In the genomic region with DNA sequence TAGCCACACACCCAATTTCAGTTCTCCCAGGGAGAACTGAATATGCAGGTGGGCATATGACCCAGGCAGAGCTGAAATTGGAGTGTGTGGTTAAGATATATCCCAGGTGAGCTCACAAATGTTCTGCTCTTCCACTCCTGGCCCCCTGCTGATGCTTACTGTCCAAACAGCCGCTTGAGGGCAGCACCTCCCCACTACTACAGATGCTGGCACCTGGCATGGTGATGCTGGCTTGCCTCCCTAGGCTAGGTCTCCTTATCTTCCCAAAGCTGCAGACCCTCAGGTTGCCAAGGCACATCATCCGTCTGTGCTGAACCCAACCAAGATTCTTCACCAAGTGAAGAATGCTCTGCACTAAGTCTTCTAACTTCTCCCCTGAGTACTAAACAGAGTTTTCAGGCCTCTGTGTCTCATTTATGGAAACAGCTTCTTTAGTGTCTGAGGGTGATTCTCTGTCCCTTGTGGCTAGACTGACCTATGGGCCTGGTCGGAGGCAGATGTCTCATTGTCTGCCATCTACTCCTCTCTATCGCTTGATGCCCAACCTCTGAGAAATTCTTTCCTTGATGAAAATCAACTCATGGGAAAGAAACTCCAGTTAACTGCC, we compare ENCODE assay signal across 8 cellular contexts. TPM values are rescaled to one million over a fixed set of nuclear protein-coding genes. Genes with fewer than 3 reads are reported as not detected.
DNase-seq lines count a peak whose midpoint lies in the region; ATAC-seq, FAIRE-seq and TF ChIP-seq lines count a peak whose summit lies in the region.

No MANE protein-coding gene starts in this region.

- H3K79me2 ChIP-seq in astrocyte (ENCODE audit: insufficient read depth, low read length) (no peaks in the 10 kb centered on the region), hepatocyte (no peaks in the 10 kb centered on the region)

- H3K27me3 ChIP-seq in astrocyte (ENCODE audit: insufficient read depth, low read length) (no peaks in the 10 kb centered on the region), hepatocyte (no peaks in the 10 kb centered on the region), small intestine (ENCODE audit: control insufficient read depth in 2 of 2, insufficient read depth in 2 of 2, low read length in 2 of 2) (no peaks in the 10 kb centered on the region)

- no peaks in the 10 kb centered on the region for H3K36me3 Mint-ChIP-seq in astrocyte (ENCODE audit: low read depth, unreplicated experiment)

- TF ChIP-seq CTCF in astrocyte (IDR thresholded peaks at IDR 0.05; ENCODE audit: insufficient read depth, low read depth, low read length) (peak; percentile 72), hepatocyte (IDR thresholded peaks at IDR 0.05; ENCODE audit: poor library complexity) (peak; percentile 87)

- peaks cover 9% of the 10 kb centered on the region for H3K4me1 Mint-ChIP-seq in astrocyte (ENCODE audit: low read depth, unreplicated experiment)

- H3K27ac ChIP-seq in astrocyte (ENCODE audit: low read depth, low read length) (no peak overlapping the region), hepatocyte (no peak overlapping the region), small intestine (ENCODE audit: low read depth in 1 of 2, low read length in 1 of 2) (no peak overlapping the region)

- H2AFZ ChIP-seq in astrocyte (ENCODE audit: low read depth, low read length) = no peak overlapping the region
- no peak overlapping the region for H2AFZ ChIP-seq in hepatocyte

- H3K27ac Mint-ChIP-seq in astrocyte (ENCODE audit: unreplicated experiment) = no peak overlapping the region

- no peaks in the 10 kb centered on the region for H3K9me3 ChIP-seq in astrocyte (ENCODE audit: insufficient read depth, low read depth, low read length)
- H3K9me3 ChIP-seq in hepatocyte (ENCODE audit: low read depth) = no peaks in the 10 kb centered on the region
- H3K9me3 ChIP-seq in small intestine (ENCODE audit: control insufficient read depth, low read depth) = no peaks in the 10 kb centered on the region

- H3K4me3 ChIP-seq in astrocyte (ENCODE audit: insufficient read depth, low read depth, low read length) = no peak overlapping the region
- no peak overlapping the region for H3K4me3 ChIP-seq in hepatocyte
- H3K4me3 ChIP-seq in small intestine (ENCODE audit: low read depth in 1 of 2, low read length in 2 of 2) = no peak overlapping the region

- no peaks in the 10 kb centered on the region for H3K9me3 Mint-ChIP-seq in astrocyte (ENCODE audit: unreplicated experiment)

- WGBS in hepatocyte (ENCODE audit: low lambda C conversion rate, missing lambda C conversion rate) = 40% methylated on average over 4 of the region's 4 CpGs
- 27 to 37% (median 29%) methylated on average over 4 of the region's 4 CpGs for WGBS in small intestine, 3 donors

- H3K36me3 ChIP-seq in astrocyte (ENCODE audit: insufficient read depth, low read length) (no peaks in the 10 kb centered on the region), hepatocyte (replicated peaks; ENCODE audit: insufficient read depth, low read depth) (no peaks in the 10 kb centered on the region), small intestine (ENCODE audit: control insufficient read depth in 2 of 2, insufficient read depth in 2 of 2, low read length in 2 of 2) (no peaks in the 10 kb centered on the region)

- no peak for ATAC-seq in HG02970 (IDR thresholded peaks at IDR 0.05; ENCODE audit: low FRiP score, unreplicated experiment)

- H3K9me2 ChIP-seq in hepatocyte (replicated peaks; ENCODE audit: insufficient read depth) = no peaks in the 10 kb centered on the region

- H3K4me1 ChIP-seq in astrocyte (ENCODE audit: insufficient read depth, low read length) (no peaks in the 10 kb centered on the region), hepatocyte (ENCODE audit: insufficient read depth) (peaks cover 10% of the 10 kb centered on the region), small intestine (ENCODE audit: control insufficient read depth in 2 of 2, insufficient read depth in 1 of 2, low read depth in 1 of 2, low read length in 1 of 2) (no peaks in the 10 kb centered on the region)

- no peaks in the 10 kb centered on the region for H3K27me3 Mint-ChIP-seq in astrocyte (ENCODE audit: low read depth, unreplicated experiment)

- FAIRE-seq in astrocyte (lab: Jason Lieb, UNC) (no peak), small intestine (lab: Jason Lieb, UNC) (no peak)

- H4K20me1 ChIP-seq in astrocyte (ENCODE audit: insufficient read depth, low read length) = no peaks in the 10 kb centered on the region
- no peaks in the 10 kb centered on the region for H4K20me1 ChIP-seq in hepatocyte (ENCODE audit: insufficient read depth, poor library complexity, severe bottlenecking)

- H3K9ac ChIP-seq in astrocyte (ENCODE audit: low read length) = no peak overlapping the region

- peak; percentile 59 for DNase-seq in DMS153 (lab: John Stamatoyannopoulos, UW)
- peak; percentile 59 for DNase-seq in HCEC 1CT
- peak; percentile 36 to 64 for DNase-seq in NCI-H1930 (lab: John Stamatoyannopoulos, UW)
- peak; percentile 3 for DNase-seq in T1000 (lab: John Stamatoyannopoulos, UW)
- DNase-seq in astrocyte (ENCODE audit: low read depth) = peak; percentile 44
- DNase-seq in hepatocyte (ENCODE audit: low spot score) = peak; percentile 88
- peak; percentile 82 for DNase-seq in small intestine

- no peak overlapping the region for H3K4me3 Mint-ChIP-seq in astrocyte (ENCODE audit: unreplicated experiment)

- no peak overlapping the region for H3K4me2 ChIP-seq in astrocyte (ENCODE audit: low read length)
- H3K4me2 ChIP-seq in hepatocyte = no peak overlapping the region

RNA-seq across cellular contexts. Expression of a gene that starts 27.2 kb away (rescaled TPM):
- total RNA-seq in astrocyte (not detected in 2 replicates), hepatocyte (0.23 TPM in 1 of 2 replicates, not detected in the other)
- polyA plus RNA-seq in hepatocyte (0.24 and 0.89 TPM in 2 replicates), small intestine (under 1 TPM in 2 of 3 donors, not detected in 1; 0.21 to 0.54 TPM)

RNA-seq across cellular contexts. Expression of a gene that starts 59.8 kb away (rescaled TPM):
- total RNA-seq in astrocyte = not detected in 2 replicates
- not detected in 2 replicates for total RNA-seq in hepatocyte
- not detected in 2 replicates for polyA plus RNA-seq in hepatocyte
- under 1 TPM in 1 of 3 donors, not detected in 2; 0.42 TPM for polyA plus RNA-seq in small intestine

Comparison
In these comparisons a context has a peak if more than half of its experiments do, and no peak if none do; other contexts are left out.
1. DNase-seq: peak in every context shown above with its lines; median percentile 88 in hepatocyte; 82 in small intestine; 59 in DMS153; 59 in HCEC 1CT; 50 in NCI-H1930; 44 in astrocyte; 3 in T1000.